17 cellular contexts compared by ENCODE assay signal in genomic region chr13:70380809-70381208, GRCh38.
DNase-seq lines count a peak whose midpoint lies in the region; ATAC-seq, FAIRE-seq and TF ChIP-seq lines count a peak whose summit lies in the region.
"Had no signal": no experiment of that assay in that cellular context is flagged by ENCODE, and none has a peak within 500 bp of the region (broad histone marks: within the 10 kb centered on the region; RNA-seq: fewer than 3 reads in every experiment).

No MANE protein-coding gene starts in this region.

- H3K27me3 ChIP-seq in small intestine (ENCODE audit: control insufficient read depth in 2 of 2, insufficient read depth in 2 of 2, low read length in 2 of 2): no peaks in the 10 kb centered on the region

- H3K4me3 ChIP-seq in kidney (ENCODE audit: low read length in 2 of 2) (no peak overlapping the region), small intestine (ENCODE audit: low read depth in 1 of 2, low read length in 2 of 2) (no peak overlapping the region)
- H3K4me3 ChIP-seq: GM12878, GM23338, K562 had no signal

- intact Hi-C loops in kidney (cut with DNase I): no loop called here

- TF ChIP-seq CTCF in C4-2B (conservative IDR thresholded peaks at IDR 0.05): no peak
- no peak for TF ChIP-seq CTCF in kidney (IDR thresholded peaks at IDR 0.05; ENCODE audit: borderline replicate concordance, extremely low read depth, insufficient read depth)

- peak; percentile 17 for FAIRE-seq in kidney (lab: Jason Lieb, UNC)
- FAIRE-seq in small intestine (lab: Jason Lieb, UNC): no peak
- FAIRE-seq: A204.1, GM12878, GM18507, HTR-8/SVneo, K562 had no signal

- WGBS in small intestine, 3 donors: 18 to 60% (median 18%) methylated on average over 2 of the region's 2 CpGs

- H3K4me1 ChIP-seq in kidney (ENCODE audit: control insufficient read depth in 1 of 2, insufficient read depth in 1 of 2, low read depth in 1 of 2, low read length in 2 of 2) (no peaks in the 10 kb centered on the region), small intestine (ENCODE audit: control insufficient read depth in 2 of 2, insufficient read depth in 1 of 2, low read depth in 1 of 2, low read length in 1 of 2) (no peaks in the 10 kb centered on the region)

- H3K9me3 ChIP-seq in kidney (ENCODE audit: control insufficient read depth in 1 of 2, low read length in 2 of 2): no peaks in the 10 kb centered on the region
- no peaks in the 10 kb centered on the region for H3K9me3 ChIP-seq in small intestine (ENCODE audit: control insufficient read depth, low read depth)

- no peak overlapping the region for H3K9ac ChIP-seq in kidney (ENCODE audit: low read length in 2 of 2)

- no peaks in the 10 kb centered on the region for H3K36me3 ChIP-seq in kidney (ENCODE audit: control insufficient read depth in 1 of 2, insufficient read depth in 2 of 2, low read length in 2 of 2)
- no peaks in the 10 kb centered on the region for H3K36me3 ChIP-seq in small intestine (ENCODE audit: control insufficient read depth in 2 of 2, insufficient read depth in 2 of 2, low read length in 2 of 2)

- ATAC-seq in GM18517 (IDR thresholded peaks at IDR 0.05; ENCODE audit: unreplicated experiment) (no peak), HG03565 (IDR thresholded peaks at IDR 0.05; ENCODE audit: unreplicated experiment) (no peak)
- ATAC-seq: GM12878, GM23338, K562 had no signal

- H3K27ac ChIP-seq in C4-2B (peak overlapping the region; percentile 61), kidney (ENCODE audit: low read depth in 2 of 2, low read length in 2 of 2) (no peak overlapping the region), small intestine (ENCODE audit: low read depth in 1 of 2, low read length in 1 of 2) (no peak overlapping the region)

- DNase-seq in NCI-H526 (lab: John Stamatoyannopoulos, UW) (peak; percentile 37 to 58), kidney (no peak), small intestine (peak; percentile 81), NCI-H345 treated with DMSO at 0.1 percent for 48 hours (lab: John Stamatoyannopoulos, UW; ENCODE audit: unreplicated experiment) (no peak)
- DNase-seq: C1 segment of cervical spinal cord; CD4-positive, alpha-beta memory T cell; DMS79; H7 had no signal

Comparison
In these comparisons a context has a peak if more than half of its experiments do, and no peak if none do; other contexts are left out.
1. DNase-seq: peak in NCI-H526 (2 of 2) and small intestine (single experiment); none in kidney (single experiment) and NCI-H345 treated with DMSO at 0.1 percent for 48 hours (single experiment).